In the genomic region with DNA sequence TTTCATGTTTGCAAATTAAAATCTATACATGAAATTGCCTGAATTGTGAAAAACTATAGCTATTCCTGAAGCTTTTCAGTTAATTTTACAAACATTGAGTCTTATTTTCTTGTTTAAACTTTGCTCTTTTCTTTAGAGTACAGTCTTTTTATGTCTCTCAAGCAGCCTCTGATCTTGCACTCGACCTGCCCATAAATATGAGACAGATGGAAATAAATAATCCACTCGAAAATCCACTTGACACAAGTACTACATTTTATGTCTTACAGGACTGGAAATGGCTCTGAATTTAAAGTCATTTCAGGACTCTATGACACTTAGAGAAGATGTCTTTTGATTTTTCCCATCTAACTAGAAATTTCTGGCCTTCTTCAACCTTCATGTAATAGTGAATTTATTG, we compare ENCODE assay signal across 26 cellular contexts.
A peak's percentile ranks its signal among the peaks of the same experiment; 100 is the strongest.
DNase-seq lines count a peak whose midpoint lies in the region; ATAC-seq and TF ChIP-seq lines count a peak whose summit lies in the region.
"Had no signal": no experiment of that assay in that cellular context is flagged by ENCODE, and none has a peak within 500 bp of the region (broad histone marks: within the 10 kb centered on the region; RNA-seq: fewer than 3 reads in every experiment).

No MANE protein-coding gene starts in this region.

- H3K27me3 Mint-ChIP-seq in mesothelial cell of epicardium (ENCODE audit: low read depth): no peaks in the 10 kb centered on the region
- H3K27me3 Mint-ChIP-seq: activated CD4-positive, alpha-beta T cell treated with anti-CD3 and anti-CD28 coated beads, Interleukin-2, amount 10 ng/mL, durations not matched to agents 24 days and 14 days had no signal

- TF ChIP-seq CTCF in Loucy (conservative IDR thresholded peaks at IDR 0.05; ENCODE audit: low read length) (no peak), mesothelial cell of epicardium (IDR thresholded peaks at IDR 0.05; ENCODE audit: unreplicated experiment) (no peak)

- peak overlapping the region; percentile 3 for H3K4me3 Mint-ChIP-seq in mesothelial cell of epicardium
- H3K4me3 Mint-ChIP-seq: activated CD4-positive, alpha-beta T cell treated with anti-CD3 and anti-CD28 coated beads, Interleukin-2, amount 10 ng/mL, durations not matched to agents 24 days and 14 days; activated naive CD8-positive, alpha-beta T cell; CD8-positive, alpha-beta T cell; WTC11 had no signal

- H3K4me2 ChIP-seq in Loucy (ENCODE audit: low read depth, low read length, poor library complexity, severe bottlenecking): no peak overlapping the region

- DNase-seq in DMS79 (lab: John Stamatoyannopoulos, UW) (peak; percentile 84), NCI-H524 (lab: John Stamatoyannopoulos, UW) (peak; percentile 86 to 96), mesothelial cell of epicardium (ENCODE audit: low spot score in 2 of 2, unreplicated experiment in 2 of 2) (no peak)
- no peak for DNase-seq in stimulated activated CD4-positive, alpha-beta T cell treated with anti-CD3 and anti-CD28 coated beads, Interleukin-4, amount 100 ng/mL, for 24 hours
- DNase-seq: activated CD4-positive, alpha-beta T cell treated with anti-CD3 and anti-CD28 coated beads, Interleukin-2, amount 10 ng/mL, durations not matched to agents 24 days and 14 days; activated CD8-positive, alpha-beta memory T cell treated with anti-CD3 and anti-CD28 coated beads for 24 hours; activated T-cell treated with anti-CD3 and anti-CD28 coated beads for 4 hours; BE2C; CD8-positive, alpha-beta T cell; hippocampal formation; left cardiac atrium; mammary epithelial cell; MV-4-11; NCI-H2081 treated with DMSO at 0.1 percent for 48 hours; NK-92 treated with Interleukin-12 subunit alpha and Interleukin-12 subunit beta, amount 100 ng/mL, for 24 hours; pancreas; retina; stimulated activated naive CD4-positive, alpha-beta T cell; T-helper 1 cell had no signal

- H3K27me3 ChIP-seq in Loucy (ENCODE audit: insufficient read depth, low read length, poor library complexity, severe bottlenecking): no peaks in the 10 kb centered on the region
- H3K27me3 ChIP-seq: BE2C, pancreas had no signal

- H3K36me3 Mint-ChIP-seq in mesothelial cell of epicardium: peaks cover 26% of the 10 kb centered on the region
- H3K36me3 Mint-ChIP-seq: activated naive CD8-positive, alpha-beta T cell; CD8-positive, alpha-beta T cell; WTC11 had no signal

- H3K4me1 ChIP-seq in Loucy (ENCODE audit: insufficient read depth, low read length, poor library complexity, severe bottlenecking): no peaks in the 10 kb centered on the region
- H3K4me1 ChIP-seq: BE2C, pancreas had no signal

- no peaks in the 10 kb centered on the region for H4K20me1 ChIP-seq in Loucy (ENCODE audit: insufficient read depth, low read length, poor library complexity, severe bottlenecking)

- H3K4me3 ChIP-seq in Loucy (ENCODE audit: low read length, poor library complexity, severe bottlenecking): no peak overlapping the region
- H3K4me3 ChIP-seq: pancreas, SK-N-MC, skin epidermis had no signal

- no peak overlapping the region for H3K9ac ChIP-seq in Loucy (ENCODE audit: low read depth, low read length, poor library complexity, severe bottlenecking)

- no peaks in the 10 kb centered on the region for H3K36me3 ChIP-seq in Loucy (ENCODE audit: insufficient read depth, low read length)
- H3K36me3 ChIP-seq: BE2C, pancreas had no signal

- peaks cover 16% of the 10 kb centered on the region for H3K9me3 Mint-ChIP-seq in mesothelial cell of epicardium
- H3K9me3 Mint-ChIP-seq: activated CD4-positive, alpha-beta T cell treated with anti-CD3 and anti-CD28 coated beads, Interleukin-2, amount 10 ng/mL, durations not matched to agents 24 days and 14 days had no signal

- H3F3A ChIP-seq in Loucy (ENCODE audit: low read depth): no peaks in the 10 kb centered on the region

- no peaks in the 10 kb centered on the region for H3K9me3 ChIP-seq in Loucy (ENCODE audit: insufficient read depth, low read depth, low read length)
- H3K9me3 ChIP-seq: BE2C, pancreas had no signal

- H3K9me2 ChIP-seq in Loucy (replicated peaks; ENCODE audit: low read depth, low read length): no peaks in the 10 kb centered on the region

- H3K4me1 Mint-ChIP-seq in mesothelial cell of epicardium: peaks cover 45% of the 10 kb centered on the region
- H3K4me1 Mint-ChIP-seq: activated CD4-positive, alpha-beta T cell treated with anti-CD3 and anti-CD28 coated beads, Interleukin-2, amount 10 ng/mL, durations not matched to agents 24 days and 14 days; WTC11 had no signal

- 0 out of 2 replicates have a peak overlapping the region, but pooled peaks have one; percentile 19 for H2AFZ ChIP-seq in Loucy (ENCODE audit: low read length)

- ATAC-seq in HG02678 (IDR thresholded peaks at IDR 0.05; ENCODE audit: unreplicated experiment): no peak
- no peak for ATAC-seq in GM21619 (IDR thresholded peaks at IDR 0.05; ENCODE audit: unreplicated experiment)
- ATAC-seq: CD8-positive, alpha-beta T cell; left cardiac atrium; pancreas; WTC11 had no signal

- H3K27ac Mint-ChIP-seq in mesothelial cell of epicardium: peak overlapping the region; percentile 78
- H3K27ac Mint-ChIP-seq: activated CD4-positive, alpha-beta T cell treated with anti-CD3 and anti-CD28 coated beads, Interleukin-2, amount 10 ng/mL, durations not matched to agents 24 days and 14 days; activated naive CD8-positive, alpha-beta T cell; CD8-positive, alpha-beta T cell; WTC11 had no signal

- H3K79me2 ChIP-seq in Loucy (ENCODE audit: insufficient read depth, low read length): no peaks in the 10 kb centered on the region

Comparison
In these comparisons a context has a peak if more than half of its experiments do, and no peak if none do; other contexts are left out.
1. DNase-seq: peak in DMS79 (single experiment) and NCI-H524 (2 of 2); none in mesothelial cell of epicardium (0 of 2) and stimulated activated CD4-positive, alpha-beta T cell treated with anti-CD3 and anti-CD28 coated beads, Interleukin-4, amount 100 ng/mL, for 24 hours (single experiment).